Comparison of ENCODE assay signal across 9 cellular contexts in the genomic region with DNA sequence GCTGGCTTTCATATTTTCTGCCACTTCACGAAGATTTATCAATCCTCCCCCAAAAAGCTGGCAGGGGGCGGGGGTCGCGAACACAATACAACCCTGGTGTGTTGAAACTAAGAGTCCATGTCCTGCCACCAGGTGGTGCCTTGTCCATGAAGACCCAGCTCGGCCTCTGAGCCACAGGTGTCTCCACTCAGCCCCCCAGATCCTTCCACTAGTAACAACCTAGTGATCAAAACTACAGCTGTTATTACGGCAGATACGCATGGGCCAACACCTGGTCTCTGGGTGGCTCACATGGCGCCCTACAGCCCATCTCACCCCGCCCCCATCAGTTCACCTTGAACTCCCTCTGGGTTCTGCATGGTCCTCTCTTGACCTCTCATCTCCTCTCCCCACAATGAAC. TPM values are rescaled to one million over a fixed set of nuclear protein-coding genes. Genes with fewer than 3 reads are reported as not detected.
DNase-seq lines count a peak whose midpoint lies in the region; ATAC-seq and TF ChIP-seq lines count a peak whose summit lies in the region.
"Had no signal": no experiment of that assay in that cellular context is flagged by ENCODE, and none has a peak within 500 bp of the region (broad histone marks: within the 10 kb centered on the region; RNA-seq: fewer than 3 reads in every experiment).

No MANE protein-coding gene starts in this region.

- no peak overlapping the region for H3K27ac ChIP-seq in neuronal stem cell (replicated peaks; ENCODE audit: low read length)

- ATAC-seq in GM18867 (IDR thresholded peaks at IDR 0.05; ENCODE audit: unreplicated experiment) (peak; percentile 38), HG03342 (IDR thresholded peaks at IDR 0.05; ENCODE audit: unreplicated experiment) (peak; percentile 29), GM19328 (IDR thresholded peaks at IDR 0.05; ENCODE audit: unreplicated experiment) (no peak), HG02870 (IDR thresholded peaks at IDR 0.05; ENCODE audit: unreplicated experiment) (no peak)

- H2BK15ac ChIP-seq in neuronal stem cell (ENCODE audit: low read length): no peak overlapping the region

- peak; percentile 10 for TF ChIP-seq CTCF in AG09319 (IDR thresholded peaks at IDR 0.05; ENCODE audit: low read depth, low read length)

- no peak overlapping the region for H2BK120ac ChIP-seq in neuronal stem cell (ENCODE audit: low read depth, low read length)

- no peak overlapping the region for H3K14ac ChIP-seq in neuronal stem cell (ENCODE audit: low read length)

- no peak overlapping the region for H3K4ac ChIP-seq in neuronal stem cell (ENCODE audit: low read length)

- H2BK5ac ChIP-seq in neuronal stem cell (ENCODE audit: low read length): no peak overlapping the region

- H3K4me2 ChIP-seq in neuronal stem cell (ENCODE audit: insufficient read depth, low read length, poor library complexity, severe bottlenecking): no peak overlapping the region

- no peak overlapping the region for H3K23ac ChIP-seq in neuronal stem cell (ENCODE audit: low read depth, low read length, poor library complexity)

- H3K4me3 ChIP-seq in neuronal stem cell (ENCODE audit: low read length in 2 of 2): no peak overlapping the region

- no peak overlapping the region for H2BK12ac ChIP-seq in neuronal stem cell (ENCODE audit: low read length)

- no CpG with 5 or more reads among the region's 9 CpGs for WGBS in neuronal stem cell (ENCODE audit: extremely low coverage in 2 of 2, insufficient read length in 2 of 2, insufficient replicate concordance in 1 of 2), 2 donors

- H3K27me3 ChIP-seq in neuronal stem cell (ENCODE audit: control insufficient read depth in 3 of 3, insufficient read depth in 3 of 3, low read depth in 1 of 3, low read length in 3 of 3): no peaks in the 10 kb centered on the region

- no peak overlapping the region for H4K91ac ChIP-seq in neuronal stem cell (ENCODE audit: low read depth, low read length, poor library complexity)

- H3K79me1 ChIP-seq in neuronal stem cell (ENCODE audit: low read depth, low read length): peaks cover 4% of the 10 kb centered on the region

- peaks cover 0 to 3% of the 10 kb centered on the region in 2 donors for H3K36me3 ChIP-seq in neuronal stem cell (replicated peaks in 1 of 2; ENCODE audit: control insufficient read depth in 2 of 2, insufficient read depth in 2 of 2, low read length in 2 of 2)

- no peak overlapping the region for H4K8ac ChIP-seq in neuronal stem cell (ENCODE audit: low read depth, low read length)

- peaks cover 0 to 2% of the 10 kb centered on the region in 2 donors for H3K4me1 ChIP-seq in neuronal stem cell (ENCODE audit: control insufficient read depth in 2 of 2, insufficient read depth in 1 of 2, low read depth in 1 of 2, low read length in 2 of 2)

- no peak overlapping the region for H3K9ac ChIP-seq in neuronal stem cell (ENCODE audit: low read depth, low read length, poor library complexity)

- no peaks in the 10 kb centered on the region for H3K9me3 ChIP-seq in neuronal stem cell (replicated peaks in 1 of 2; ENCODE audit: control insufficient read depth in 2 of 2, insufficient read depth in 1 of 2, low read depth in 1 of 2, low read length in 2 of 2)

- no peak for DNase-seq in AG09319 (ENCODE audit: extremely low read depth, low read depth)
- DNase-seq in dermis blood vessel endothelial cell: peak; percentile 47
- no peak for DNase-seq in neuronal stem cell (ENCODE audit: low spot score)
- no peak for DNase-seq in KG1 (lab: John Stamatoyannopoulos, UW)
- DNase-seq: SIG-M5 had no signal

- no peak overlapping the region for H3K18ac ChIP-seq in neuronal stem cell (ENCODE audit: low read length)

- H2AK5ac ChIP-seq in neuronal stem cell (ENCODE audit: low read depth, low read length): no peak overlapping the region

- H2AFZ ChIP-seq in neuronal stem cell (ENCODE audit: low read length): no peak overlapping the region

RNA-seq across cellular contexts. Expression of gene USP7, which starts 27.7 kb away (rescaled TPM):
- total RNA-seq in dermis blood vessel endothelial cell: 61.3 and 72.1 TPM in 2 replicates
- polyA plus RNA-seq in neuronal stem cell (2013, experiment 1 of 2): 54.4 TPM
- polyA plus RNA-seq in neuronal stem cell (2013, experiment 2 of 2): 53.1 TPM

RNA-seq across cellular contexts. Expression of gene LITAFD, which starts 53.8 kb away (rescaled TPM):
- total RNA-seq in dermis blood vessel endothelial cell: not detected in 2 replicates
- not detected for polyA plus RNA-seq in neuronal stem cell (2013, experiment 1 of 2)
- polyA plus RNA-seq in neuronal stem cell (2013, experiment 2 of 2): not detected

Comparison
In these comparisons a context has a peak if more than half of its experiments do, and no peak if none do; other contexts are left out.
1. ATAC-seq: peak in GM18867 (single experiment) and HG03342 (single experiment); none in GM19328 (single experiment) and HG02870 (single experiment).